In the genomic region with DNA sequence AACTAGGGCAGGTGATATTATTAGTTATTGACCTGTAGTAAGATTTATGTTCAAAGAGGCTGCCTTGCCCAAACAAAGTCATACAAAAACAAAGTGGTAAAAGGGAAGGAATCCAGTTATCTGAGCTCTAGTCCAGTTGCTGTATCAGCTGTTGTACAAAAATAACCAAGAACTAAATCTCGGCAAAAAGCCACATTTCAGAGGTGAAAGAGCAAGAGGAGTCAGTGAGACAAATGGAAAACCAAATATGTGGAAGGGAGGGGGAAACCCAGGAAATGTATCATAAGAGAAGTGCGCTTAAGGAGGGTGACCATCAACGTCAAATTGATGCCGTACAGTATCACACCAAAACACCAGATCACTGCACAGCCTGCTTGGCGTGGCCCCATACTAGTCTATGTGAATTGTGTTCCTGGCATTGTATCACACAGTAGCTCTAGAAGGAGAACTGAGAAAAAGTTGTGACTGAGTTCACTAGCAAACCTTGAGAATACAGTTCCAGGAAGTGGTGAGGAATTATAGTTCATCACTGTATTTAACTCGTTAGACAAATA, we compare ENCODE assay signal across 8 cellular contexts. TPM values are rescaled to one million over a fixed set of nuclear protein-coding genes. Genes with fewer than 3 reads are reported as not detected.
A peak's percentile ranks its signal among the peaks of the same experiment; 100 is the strongest.
DNase-seq lines count a peak whose midpoint lies in the region; ATAC-seq and TF ChIP-seq lines count a peak whose summit lies in the region.

No MANE protein-coding gene starts in this region.

- H3K4me1 ChIP-seq in GM23248 (ENCODE audit: insufficient read depth): no peaks in the 10 kb centered on the region

- DNase-seq in Calu3 (no peak), fibroblast of mammary gland (ENCODE audit: low read depth) (peak; percentile 17), type B pancreatic cell (ENCODE audit: extremely low spot score, unreplicated experiment) (no peak), SHP77 (lab: John Stamatoyannopoulos, UW) (no peak), GM23248 (no peak), NCI-H2227 (lab: John Stamatoyannopoulos, UW; ENCODE audit: unreplicated experiment) (no peak)

- ATAC-seq in GM19468 (IDR thresholded peaks at IDR 0.05; ENCODE audit: extremely low read depth, unreplicated experiment) (peak; percentile 67), HG03565 (IDR thresholded peaks at IDR 0.05; ENCODE audit: unreplicated experiment) (peak; percentile 64)

- H3K79me2 ChIP-seq in GM23248 (ENCODE audit: insufficient read depth): peaks cover 4% of the 10 kb centered on the region; the same call in 1 of the 2 replicates

- no peak overlapping the region for H3K27ac ChIP-seq in GM23248

- H3K27ac Mint-ChIP-seq in Calu3 (ENCODE audit: unreplicated experiment) (peak overlapping the region; percentile 60), type B pancreatic cell (peak overlapping the region; percentile 35)

- BruUV-seq in Calu3 (replicated peaks; lab: Mats Ljungman, UMichigan): no TSS peak

- peaks cover 13% of the 10 kb centered on the region for H3K36me3 Mint-ChIP-seq in Calu3 (ENCODE audit: insufficient read depth, unreplicated experiment)
- H3K36me3 Mint-ChIP-seq in type B pancreatic cell: peaks cover 41% of the 10 kb centered on the region

- CTCF ChIA-PET in Calu3 (lab: Charles Lee): interaction anchor here (0.7 kb wide), 1 partner anchor 146 kb away, joined by 3 read pairs; no protein-coding TSS in a partner anchor

- H3K36me3 ChIP-seq in GM23248 (ENCODE audit: low read depth): peaks cover 3% of the 10 kb centered on the region; the same call in 1 of the 2 replicates

- H2AFZ ChIP-seq in GM23248: no peak overlapping the region

- in situ Hi-C loops in GM23248 (cut with MboI): no loop called here

- no peaks in the 10 kb centered on the region for H3K9me3 ChIP-seq in GM23248 (ENCODE audit: low read depth)

- H3K9ac ChIP-seq in GM23248: no peak overlapping the region

- intact Hi-C loops in Calu3 (cut with micrococcal nuclease; ENCODE audit: unreplicated experiment): loop anchor here (5.0 kb wide), 1 partner anchor 155 kb away; a partner anchor contains a TSS

- no peaks in the 10 kb centered on the region for H3K9me2 ChIP-seq in GM23248 (ENCODE audit: insufficient read depth)

- H3K4me1 Mint-ChIP-seq in Calu3 (ENCODE audit: low read depth, unreplicated experiment) (peaks cover 44% of the 10 kb centered on the region), type B pancreatic cell (ENCODE audit: unreplicated experiment) (peaks cover 40% of the 10 kb centered on the region)

- H3K27me3 ChIP-seq in GM23248 (replicated peaks; ENCODE audit: insufficient read depth): no peaks in the 10 kb centered on the region

- 91% methylated on average over 6 of the region's 6 CpGs for WGBS in GM23248 (ENCODE audit: low coverage in 1 of 2, low lambda C conversion rate in 2 of 2, missing lambda C conversion rate in 2 of 2), 2 experiments

- no peaks in the 10 kb centered on the region for H3F3A ChIP-seq in GM23248 (ENCODE audit: insufficient read depth)

- no peak overlapping the region for H3K4me2 ChIP-seq in GM23248 (ENCODE audit: unreplicated experiment)

- H4K20me1 ChIP-seq in GM23248 (ENCODE audit: insufficient read depth): no peaks in the 10 kb centered on the region

- H3K4me3 Mint-ChIP-seq in Calu3 (ENCODE audit: low read depth, unreplicated experiment) (peak overlapping the region; percentile 9), type B pancreatic cell (peak overlapping the region; percentile 10)

- H3K9me3 Mint-ChIP-seq in Calu3 (ENCODE audit: low read depth, unreplicated experiment) (no peaks in the 10 kb centered on the region), type B pancreatic cell (no peaks in the 10 kb centered on the region)

- H3K4me3 ChIP-seq in fibroblast of mammary gland (ENCODE audit: control insufficient read depth, low read depth, low read length): no peak overlapping the region
- no peak overlapping the region for H3K4me3 ChIP-seq in GM23248

- H3K27me3 Mint-ChIP-seq in Calu3 (ENCODE audit: unreplicated experiment): no peaks in the 10 kb centered on the region
- H3K27me3 Mint-ChIP-seq in type B pancreatic cell: no peaks in the 10 kb centered on the region

- no peak for TF ChIP-seq CTCF in Calu3 (IDR thresholded peaks at IDR 0.05; ENCODE audit: unreplicated experiment)
- TF ChIP-seq CTCF in fibroblast of mammary gland (conservative IDR thresholded peaks at IDR 0.05; ENCODE audit: control insufficient read depth, insufficient read depth, low read depth, low read length): no peak
- TF ChIP-seq CTCF in type B pancreatic cell (conservative IDR thresholded peaks at IDR 0.05): no peak

RNA-seq across cellular contexts. Expression of a gene that starts 6.4 kb away (rescaled TPM):
- total RNA-seq in Calu3 (2022): 5.4 and 6.3 TPM in 2 replicates
- 2.4 and 3.2 TPM in 2 replicates for total RNA-seq in type B pancreatic cell (ENCODE audit: low replicate concordance)
- 2.4 TPM in 2 replicates for total RNA-seq in GM23248 (2014; rRNA removed; shearing (Covaris generic))
- 1.4 and 1.5 TPM in 2 replicates for polyA plus RNA-seq in GM23248 (2016; fragmentation: Nextera tagmentation; extraction: Ambion mirVana)
